8 cellular contexts compared by ENCODE assay signal in the genomic region with DNA sequence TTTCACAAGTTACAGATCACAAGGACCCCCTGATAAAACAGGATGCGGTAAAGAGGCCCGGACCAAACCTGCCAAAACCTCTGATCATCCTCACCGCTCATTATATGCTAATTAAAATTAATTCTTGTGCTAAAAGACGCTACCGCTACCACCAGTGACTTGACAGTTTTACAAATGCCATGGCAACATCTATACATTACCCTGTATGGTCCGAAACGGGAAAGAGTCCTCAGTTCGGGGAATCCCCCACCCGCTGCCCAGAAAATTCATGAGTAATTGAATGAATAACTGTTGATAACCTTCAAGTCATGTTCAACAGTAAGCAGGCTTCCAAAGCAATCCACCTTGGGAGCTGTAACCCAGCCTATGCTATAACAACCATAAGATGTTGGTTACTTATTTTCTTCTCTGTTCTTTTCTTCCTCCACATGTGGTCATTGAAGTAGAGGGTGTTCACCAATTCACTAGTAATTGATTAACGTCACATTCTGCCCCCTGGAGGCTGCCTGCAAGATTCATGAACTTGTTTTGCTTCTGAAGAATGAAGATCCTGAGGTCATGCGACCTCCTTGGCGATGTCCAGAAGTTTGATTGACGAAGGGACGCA. TPM values are rescaled to one million over a fixed set of nuclear protein-coding genes. Genes with fewer than 3 reads are reported as not detected.
DNase-seq lines count a peak whose midpoint lies in the region; ATAC-seq and TF ChIP-seq lines count a peak whose summit lies in the region.

No MANE protein-coding gene starts in this region.

- TF ChIP-seq CTCF in cardiac muscle cell (IDR thresholded peaks at IDR 0.05; ENCODE audit: low read depth, low read length) (peak; percentile 53), LNCAP (IDR thresholded peaks at IDR 0.05) (peak; percentile 51; the same call in 1 of the 2 replicates), WTC11 (IDR thresholded peaks at IDR 0.05) (no peak), mammary epithelial cell (conservative IDR thresholded peaks at IDR 0.05 in 1 of 2, IDR thresholded peaks at IDR 0.05 in 1 of 2; ENCODE audit: extremely low read depth in 1 of 2, insufficient read depth in 1 of 2, low read depth in 1 of 2, low read length in 2 of 2) (peak; percentile 52 to 67)

- peak overlapping the region; percentile 98 for H2BK15ac ChIP-seq in mesendoderm (replicated peaks; ENCODE audit: low read depth)

- no peak overlapping the region for H3K27ac ChIP-seq in cardiac muscle cell
- H3K27ac ChIP-seq in mammary epithelial cell (ENCODE audit: insufficient read depth, low read depth, low read length), result no peak overlapping the region
- no peak overlapping the region for H3K27ac ChIP-seq in mesendoderm (ENCODE audit: low read depth, low read length)

- DNase-seq in cardiac muscle cell (ENCODE audit: low read depth in 1 of 2, low spot score in 1 of 2) (peak; percentile 66 to 74), Right ventricle myocardium inferior (ENCODE audit: missing footprints) (no peak), WTC11 (ENCODE audit: low spot score) (peak; percentile 67), mammary epithelial cell (peak; percentile 42), mesendoderm (peak; percentile 81), GF-D8 (lab: John Stamatoyannopoulos, UW) (no peak)
- peak; percentile 84 for DNase-seq in stimulated activated naive CD4-positive, alpha-beta T cell treated with Interleukin-2 at 50 U/mL for 16 hours (lab: John Stamatoyannopoulos, UW)

- peak overlapping the region; percentile 56 for H2BK120ac ChIP-seq in mesendoderm (ENCODE audit: low read depth, low read length)

- H2AK5ac ChIP-seq in mesendoderm (ENCODE audit: low read length), result no peak overlapping the region

- H3K4me2 ChIP-seq in mammary epithelial cell (ENCODE audit: insufficient read depth, low read depth, low read length) (no peak overlapping the region), mesendoderm (ENCODE audit: low read length) (no peak overlapping the region)

- ATAC-seq in Right ventricle myocardium inferior (no peak), WTC11 (peak; percentile 32; the same call in 1 of the 2 replicates)

- no peak overlapping the region for H3K27ac Mint-ChIP-seq in WTC11

- no peaks in the 10 kb centered on the region for H3K36me3 Mint-ChIP-seq in WTC11

- peak overlapping the region; percentile 41 for H4K5ac ChIP-seq in mesendoderm (ENCODE audit: low read length)

- H3K27me3 Mint-ChIP-seq in WTC11 (ENCODE audit: low read depth), result peaks cover 45% of the 10 kb centered on the region

- WGBS in mammary epithelial cell (ENCODE audit: low coverage, missing lambda C conversion rate), result 74% methylated on average over 14 of the region's 14 CpGs
- WGBS in mesendoderm (ENCODE audit: extremely low coverage, insufficient coverage, low lambda C conversion rate), result no CpG with 5 or more reads among the region's 14 CpGs

- POLR2A ChIA-PET in WTC11 (lab: Charles Lee), result no interaction called here

- no peaks in the 10 kb centered on the region for H3K9me3 Mint-ChIP-seq in WTC11

- H3K36me3 ChIP-seq in cardiac muscle cell (no peaks in the 10 kb centered on the region), mammary epithelial cell (ENCODE audit: insufficient read depth, low read length) (no peaks in the 10 kb centered on the region), mesendoderm (ENCODE audit: control insufficient read depth, insufficient read depth, low read length) (no peaks in the 10 kb centered on the region)

- H3K4me1 ChIP-seq in cardiac muscle cell (ENCODE audit: low read depth) (peaks cover 15% of the 10 kb centered on the region), mammary epithelial cell (ENCODE audit: insufficient read depth, low read length) (peaks cover 10% of the 10 kb centered on the region), mesendoderm (ENCODE audit: control insufficient read depth, low read depth, low read length) (peaks cover 8% of the 10 kb centered on the region)

- H2BK5ac ChIP-seq in mesendoderm (ENCODE audit: low read length), result peak overlapping the region; percentile 61

- H3K9ac ChIP-seq in mammary epithelial cell (ENCODE audit: insufficient read depth, low read length) (no peak overlapping the region), mesendoderm (ENCODE audit: low read length) (peak overlapping the region; percentile 6)

- no peaks in the 10 kb centered on the region for H3K9me3 ChIP-seq in cardiac muscle cell (ENCODE audit: low read depth)
- H3K9me3 ChIP-seq in mammary epithelial cell (replicated peaks; ENCODE audit: insufficient read depth, low read length), result no peaks in the 10 kb centered on the region

- H3K27me3 ChIP-seq in cardiac muscle cell (no peaks in the 10 kb centered on the region), mammary epithelial cell (ENCODE audit: insufficient read depth, low read length) (no peaks in the 10 kb centered on the region), mesendoderm (ENCODE audit: insufficient read depth, low read length, poor library complexity) (no peaks in the 10 kb centered on the region)

- no peak overlapping the region for H3K4me3 Mint-ChIP-seq in WTC11

- in situ Hi-C loops in mammary epithelial cell (cut with MboI; ENCODE audit: low sequenced_read_pairs in 2 of 2), result loop anchor here (5.0 to 10.0 kb wide), 3 partner anchors 105 to 243 kb away; a partner anchor contains a TSS

- dilution Hi-C loops in mammary epithelial cell (cut with HindIII; ENCODE audit: low sequenced_read_pairs), result no loop called here

- peaks cover 34% of the 10 kb centered on the region for H3K4me1 Mint-ChIP-seq in WTC11

- no peak overlapping the region for H4K8ac ChIP-seq in mesendoderm (ENCODE audit: low read depth, low read length)

- BruUV-seq in mammary epithelial cell (replicated peaks; lab: Mats Ljungman, UMichigan), result no TSS peak

- CTCF ChIA-PET in WTC11 (lab: Charles Lee) (interaction anchor here (1.5 kb wide), 1 partner anchor 18 kb away, joined by 3 read pairs; no protein-coding TSS in a partner anchor), mammary epithelial cell (lab: Charles Lee; ENCODE audit: low non-redundant PET) (no interaction called here)

- H3K4me3 ChIP-seq in cardiac muscle cell (no peak overlapping the region), mammary epithelial cell (replicated peaks in 1 of 3; ENCODE audit: insufficient read depth in 1 of 3, low read depth in 2 of 3, low read length in 3 of 3) (no peak overlapping the region), mesendoderm (ENCODE audit: low read length) (no peak overlapping the region)

- intact Hi-C loops in Right ventricle myocardium inferior (cut with DNase I), result loop anchor here (5.0 kb wide), 1 partner anchor 110 kb away; no protein-coding TSS in a partner anchor
- intact Hi-C loops in mammary epithelial cell (cut with micrococcal nuclease), result loop anchor here (1.0 to 2.0 kb wide), 5 partner anchors 103 to 349 kb away; a partner anchor contains a TSS

- H3K23ac ChIP-seq in mesendoderm (ENCODE audit: low read length), result no peak overlapping the region

- peak overlapping the region; percentile 43 for H3K4ac ChIP-seq in mesendoderm (ENCODE audit: low read depth, low read length)

- no peaks in the 10 kb centered on the region for H3K79me1 ChIP-seq in mesendoderm (ENCODE audit: low read length)

- no peaks in the 10 kb centered on the region for H4K20me1 ChIP-seq in mammary epithelial cell (ENCODE audit: insufficient read depth, low read length)

- peak overlapping the region; percentile 65 for H3K56ac ChIP-seq in mesendoderm (ENCODE audit: low read length)

- H3K79me2 ChIP-seq in mammary epithelial cell (ENCODE audit: insufficient read depth, low read length), result no peaks in the 10 kb centered on the region
- no peaks in the 10 kb centered on the region for H3K79me2 ChIP-seq in mesendoderm (ENCODE audit: control insufficient read depth, insufficient read depth, low read length)

- H3K18ac ChIP-seq in mesendoderm (ENCODE audit: low read length), result peak overlapping the region; percentile 86

- H2AFZ ChIP-seq in mammary epithelial cell (ENCODE audit: low read depth, low read length), result peak overlapping the region; percentile 23

TF ChIP-seq in WTC11, 78 proteins besides CTCF, POLR2A, EP300 and RAD21 (continues in another document):
- TF ChIP-seq ZNF423 (CRISPR knock-in tag; IDR thresholded peaks at IDR 0.05), result no peak
- TF ChIP-seq, protein P1, sequence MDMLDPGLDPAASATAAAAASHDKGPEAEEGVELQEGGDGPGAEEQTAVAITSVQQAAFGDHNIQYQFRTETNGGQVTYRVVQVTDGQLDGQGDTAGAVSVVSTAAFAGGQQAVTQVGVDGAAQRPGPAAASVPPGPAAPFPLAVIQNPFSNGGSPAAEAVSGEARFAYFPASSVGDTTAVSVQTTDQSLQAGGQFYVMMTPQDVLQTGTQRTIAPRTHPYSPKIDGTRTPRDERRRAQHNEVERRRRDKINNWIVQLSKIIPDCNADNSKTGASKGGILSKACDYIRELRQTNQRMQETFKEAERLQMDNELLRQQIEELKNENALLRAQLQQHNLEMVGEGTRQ (CRISPR knock-in tag; IDR thresholded peaks at IDR 0.05), result no peak
- TF ChIP-seq IRF2 (CRISPR knock-in tag; IDR thresholded peaks at IDR 0.05; ENCODE audit: borderline replicate concordance, low read depth), result no peak

RNA-seq across cellular contexts. Expression of a gene that starts 20.6 kb away (rescaled TPM):
- 0.57 and 1.3 TPM in 2 replicates for total RNA-seq in cardiac muscle cell
- 0.77 and 0.97 TPM in 2 replicates for polyA plus RNA-seq in cardiac muscle cell
- total RNA-seq in Right ventricle myocardium inferior, result 0.32 TPM
- 0.42 to 0.80 TPM (median 0.66 TPM) in 3 replicates for total RNA-seq in WTC11 (2021)
- under 1 TPM in 1 of 2 donors, not detected in 1; 0.87 TPM for total RNA-seq in mammary epithelial cell
- polyA plus RNA-seq in mammary epithelial cell, result 0.24 TPM
- polyA minus RNA-seq in mammary epithelial cell, result not detected
- 0.14 TPM for polyA plus RNA-seq in mesendoderm (2013, experiment 1 of 2)
- polyA plus RNA-seq in mesendoderm (2013, experiment 2 of 2), result 0.14 TPM

RNA-seq across cellular contexts. Expression of a gene that starts 34.8 kb away (rescaled TPM):
- total RNA-seq in cardiac muscle cell (8.9 and 31.3 TPM in 2 replicates), Right ventricle myocardium inferior (66.0 TPM), WTC11 (2021) (10.6 to 11.1 TPM (median 10.6 TPM) in 3 replicates), mammary epithelial cell (1 to 10 TPM; 3.2 to 4.3 TPM)
- polyA plus RNA-seq in cardiac muscle cell (10.2 and 10.9 TPM in 2 replicates), mammary epithelial cell (1.4 TPM)
- 1.9 TPM for polyA minus RNA-seq in mammary epithelial cell
- polyA plus RNA-seq in mesendoderm (2013, experiment 1 of 2), result 1.5 TPM
- 1.3 TPM for polyA plus RNA-seq in mesendoderm (2013, experiment 2 of 2)

RNA-seq across cellular contexts. Expression of a gene that starts 40.6 kb away (rescaled TPM):
- total RNA-seq in cardiac muscle cell (10.5 and 12.2 TPM in 2 replicates), Right ventricle myocardium inferior (3.3 TPM), WTC11 (2021) (1.8 to 2.2 TPM (median 2.1 TPM) in 3 replicates), mammary epithelial cell (10 to 100 TPM; 14.3 to 26.2 TPM)
- polyA plus RNA-seq in cardiac muscle cell (7.1 and 13.3 TPM in 2 replicates), mammary epithelial cell (50.7 TPM)
- polyA minus RNA-seq in mammary epithelial cell, result 197 TPM
- 3.1 TPM for polyA plus RNA-seq in mesendoderm (2013, experiment 1 of 2)
- polyA plus RNA-seq in mesendoderm (2013, experiment 2 of 2), result 2.7 TPM

Comparison
In these comparisons a context has a peak if more than half of its experiments do, and no peak if none do; other contexts are left out.
1. DNase-seq: peak in cardiac muscle cell (2 of 2), WTC11 (single experiment), mammary epithelial cell (single experiment), mesendoderm (single experiment) and stimulated activated naive CD4-positive, alpha-beta T cell treated with Interleukin-2 at 50 U/mL for 16 hours (single experiment); none in Right ventricle myocardium inferior (single experiment) and GF-D8 (single experiment).